Comparison of ENCODE assay signal across 22 cellular contexts in the genomic region with DNA sequence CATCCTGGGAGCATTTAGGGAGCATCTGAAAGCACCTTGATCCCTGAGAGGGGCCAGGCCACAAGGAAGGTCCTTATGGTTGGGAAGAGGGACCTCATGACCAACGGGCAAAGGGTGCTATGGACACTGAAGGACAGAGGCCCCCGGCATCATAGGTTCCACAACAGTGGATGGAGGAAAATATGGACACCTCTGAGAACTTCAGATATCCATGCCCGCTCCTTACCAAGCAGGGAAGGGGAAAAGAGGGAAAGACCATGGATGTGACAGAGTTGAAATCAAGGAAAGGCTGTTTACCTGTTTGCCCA.
DNase-seq lines count a peak whose midpoint lies in the region; ATAC-seq and TF ChIP-seq lines count a peak whose summit lies in the region.
"Had no signal": no experiment of that assay in that cellular context is flagged by ENCODE, and none has a peak within 500 bp of the region (broad histone marks: within the 10 kb centered on the region; RNA-seq: fewer than 3 reads in every experiment).

No MANE protein-coding gene starts in this region.

- no peak for DNase-seq in natural killer cell
- no peak for DNase-seq in natural killer cell treated with Interleukin-12 subunit alpha and Interleukin-12 subunit beta and Interleukin-15 and Interleukin-18, amount 100 ng/mL, for 72 hours (ENCODE audit: low spot score)
- no peak for DNase-seq in psoas muscle
- DNase-seq in activated CD4-positive, CD25-positive, alpha-beta regulatory T cell (lab: John Stamatoyannopoulos, UW), result no peak
- no peak for DNase-seq in mesenteric fat pad (ENCODE audit: low spot score)
- no peak for DNase-seq in T-helper 1 cell
- DNase-seq: activated CD4-positive, CD25-positive, alpha-beta regulatory T cell treated with anti-CD3 and anti-CD28 coated beads, Interleukin-2, amount 50 U/mL, for 72 hours; activated CD8-positive, alpha-beta T cell treated with anti-CD3 and anti-CD28 coated beads for 36 hours; central memory CD4-positive, alpha-beta T cell; HCEC 1CT; mammary epithelial cell; MG63; NCI-H2029; NCI-H526 had no signal

- peaks cover 0 to 28% (median 15%) of the 10 kb centered on the region in 3 donors for H3K27me3 ChIP-seq in psoas muscle (ENCODE audit: insufficient read depth in 3 of 3, low read length in 2 of 3)
- H3K27me3 ChIP-seq: ascending aorta had no signal

- H3K4me3 ChIP-seq in psoas muscle, result no peak overlapping the region
- H3K4me3 ChIP-seq: ascending aorta, K562, MG63 had no signal

- H3K4me3 Mint-ChIP-seq in natural killer cell, result no peak overlapping the region
- H3K4me3 Mint-ChIP-seq in natural killer cell treated with Interleukin-12 subunit alpha and Interleukin-12 subunit beta and Interleukin-15 and Interleukin-18, amount 100 ng/mL, for 72 hours, result no peak overlapping the region
- no peak overlapping the region for H3K4me3 Mint-ChIP-seq in dendritic cell treated with granulocyte-macrophage colony-stimulating factor and Interleukin-4, amounts not matched to agents 40 ng/mL and 50 ng/mL, for 4 days
- H3K4me3 Mint-ChIP-seq: activated CD8-positive, alpha-beta T cell treated with anti-CD3 and anti-CD28 coated beads for 36 hours had no signal

- H3K4me1 ChIP-seq in psoas muscle, result no peaks in the 10 kb centered on the region

- H3K4me1 Mint-ChIP-seq in natural killer cell, result peaks cover 33% of the 10 kb centered on the region in 2 donors
- peaks cover 20 to 24% of the 10 kb centered on the region in 2 donors for H3K4me1 Mint-ChIP-seq in natural killer cell treated with Interleukin-12 subunit alpha and Interleukin-12 subunit beta and Interleukin-15 and Interleukin-18, amount 100 ng/mL, for 72 hours (ENCODE audit: low read depth in 2 of 2)
- peaks cover 63% of the 10 kb centered on the region for H3K4me1 Mint-ChIP-seq in dendritic cell treated with granulocyte-macrophage colony-stimulating factor and Interleukin-4, amounts not matched to agents 40 ng/mL and 50 ng/mL, for 4 days (ENCODE audit: low read depth)

- WGBS in psoas muscle, 3 donors, result 90 to 98% (median 93%) methylated on average over 3 of the region's 3 CpGs

- H3K27ac Mint-ChIP-seq in natural killer cell, result peak overlapping the region; percentile 15 to 26
- H3K27ac Mint-ChIP-seq in natural killer cell treated with Interleukin-12 subunit alpha and Interleukin-12 subunit beta and Interleukin-15 and Interleukin-18, amount 100 ng/mL, for 72 hours, result no peak overlapping the region
- peak overlapping the region; percentile 89 for H3K27ac Mint-ChIP-seq in dendritic cell treated with granulocyte-macrophage colony-stimulating factor and Interleukin-4, amounts not matched to agents 40 ng/mL and 50 ng/mL, for 4 days
- H3K27ac Mint-ChIP-seq: activated CD8-positive, alpha-beta T cell treated with anti-CD3 and anti-CD28 coated beads for 36 hours; activated naive CD4-positive, alpha-beta T cell treated with anti-CD3 and anti-CD28 coated beads, Interleukin-2, amount 50 U/mL, for 24 hours; activated T-helper 17 cell treated with anti-CD3 and anti-CD28 coated beads, Interleukin-2, amount 50 U/mL, for 72 hours; type B pancreatic cell had no signal

- no peak for TF ChIP-seq CTCF in natural killer cell (IDR thresholded peaks at IDR 0.05)
- TF ChIP-seq CTCF in psoas muscle (IDR thresholded peaks at IDR 0.05), result no peak

- no peaks in the 10 kb centered on the region for H3K27me3 Mint-ChIP-seq in natural killer cell (ENCODE audit: low read depth in 2 of 2)
- H3K27me3 Mint-ChIP-seq in natural killer cell treated with Interleukin-12 subunit alpha and Interleukin-12 subunit beta and Interleukin-15 and Interleukin-18, amount 100 ng/mL, for 72 hours, result peaks cover 0 to 5% of the 10 kb centered on the region in 2 donors
- peaks cover 14% of the 10 kb centered on the region for H3K27me3 Mint-ChIP-seq in dendritic cell treated with granulocyte-macrophage colony-stimulating factor and Interleukin-4, amounts not matched to agents 40 ng/mL and 50 ng/mL, for 4 days
- H3K27me3 Mint-ChIP-seq: activated naive CD4-positive, alpha-beta T cell treated with anti-CD3 and anti-CD28 coated beads, Interleukin-2, amount 50 U/mL, for 24 hours; activated T-helper 17 cell treated with anti-CD3 and anti-CD28 coated beads, Interleukin-2, amount 50 U/mL, for 72 hours had no signal

- no peaks in the 10 kb centered on the region for H3K9me3 Mint-ChIP-seq in natural killer cell
- H3K9me3 Mint-ChIP-seq in natural killer cell treated with Interleukin-12 subunit alpha and Interleukin-12 subunit beta and Interleukin-15 and Interleukin-18, amount 100 ng/mL, for 72 hours, result no peaks in the 10 kb centered on the region
- H3K9me3 Mint-ChIP-seq in dendritic cell treated with granulocyte-macrophage colony-stimulating factor and Interleukin-4, amounts not matched to agents 40 ng/mL and 50 ng/mL, for 4 days, result no peaks in the 10 kb centered on the region
- H3K9me3 Mint-ChIP-seq: activated CD8-positive, alpha-beta T cell treated with anti-CD3 and anti-CD28 coated beads for 36 hours; activated naive CD4-positive, alpha-beta T cell treated with anti-CD3 and anti-CD28 coated beads, Interleukin-2, amount 50 U/mL, for 24 hours; activated T-helper 17 cell treated with anti-CD3 and anti-CD28 coated beads, Interleukin-2, amount 50 U/mL, for 72 hours; type B pancreatic cell had no signal

- peak overlapping the region; percentile 46 for H3K27ac ChIP-seq in psoas muscle

- no peaks in the 10 kb centered on the region for H3K9me3 ChIP-seq in psoas muscle
- H3K9me3 ChIP-seq: ascending aorta, MG63 had no signal

- ATAC-seq in natural killer cell, result no peak
- ATAC-seq in natural killer cell treated with Interleukin-12 subunit alpha and Interleukin-12 subunit beta and Interleukin-15 and Interleukin-18, amount 100 ng/mL, for 72 hours, result no peak
- ATAC-seq in psoas muscle, result no peak
- no peak for ATAC-seq in HG02759 (IDR thresholded peaks at IDR 0.05; ENCODE audit: unreplicated experiment)
- ATAC-seq: activated CD8-positive, alpha-beta T cell treated with anti-CD3 and anti-CD28 coated beads for 36 hours; activated T-helper 17 cell treated with anti-CD3 and anti-CD28 coated beads, Interleukin-2, amount 50 U/mL, for 72 hours; K562; Panc1 had no signal

- no peaks in the 10 kb centered on the region for H3K36me3 ChIP-seq in psoas muscle (ENCODE audit: insufficient read depth in 1 of 2, low read depth in 1 of 2)
- H3K36me3 ChIP-seq: ascending aorta, MG63 had no signal

- intact Hi-C loops in natural killer cell (cut with micrococcal nuclease), result loop anchor here (10.0 kb wide), 1 partner anchor 90 kb away; a partner anchor contains a TSS
- intact Hi-C loops in dendritic cell treated with granulocyte-macrophage colony-stimulating factor and Interleukin-4, amounts not matched to agents 40 ng/mL and 50 ng/mL, for 4 days (cut with micrococcal nuclease), result loop anchor here (2.0 kb wide), 1 partner anchor 90 kb away; no protein-coding TSS in a partner anchor
- intact Hi-C loops in psoas muscle (cut with DNase I), result no loop called here

- H3K36me3 Mint-ChIP-seq in natural killer cell, result no peaks in the 10 kb centered on the region
- no peaks in the 10 kb centered on the region for H3K36me3 Mint-ChIP-seq in natural killer cell treated with Interleukin-12 subunit alpha and Interleukin-12 subunit beta and Interleukin-15 and Interleukin-18, amount 100 ng/mL, for 72 hours
- no peaks in the 10 kb centered on the region for H3K36me3 Mint-ChIP-seq in dendritic cell treated with granulocyte-macrophage colony-stimulating factor and Interleukin-4, amounts not matched to agents 40 ng/mL and 50 ng/mL, for 4 days (ENCODE audit: low read depth)
- H3K36me3 Mint-ChIP-seq: activated naive CD4-positive, alpha-beta T cell treated with anti-CD3 and anti-CD28 coated beads, Interleukin-2, amount 50 U/mL, for 24 hours had no signal

Comparison
In these comparisons a context has a peak if more than half of its experiments do, and no peak if none do; other contexts are left out.
1. H3K27ac Mint-ChIP-seq: peak in natural killer cell (2 of 2) and dendritic cell treated with granulocyte-macrophage colony-stimulating factor and Interleukin-4, amounts not matched to agents 40 ng/mL and 50 ng/mL, for 4 days (single experiment); none in natural killer cell treated with Interleukin-12 subunit alpha and Interleukin-12 subunit beta and Interleukin-15 and Interleukin-18, amount 100 ng/mL, for 72 hours (0 of 2).
2. intact Hi-C loops: an anchor here in natural killer cell (10.0 kb wide) and dendritic cell treated with granulocyte-macrophage colony-stimulating factor and Interleukin-4, amounts not matched to agents 40 ng/mL and 50 ng/mL, for 4 days (2.0 kb wide); none called in psoas muscle.